In the genomic region with DNA sequence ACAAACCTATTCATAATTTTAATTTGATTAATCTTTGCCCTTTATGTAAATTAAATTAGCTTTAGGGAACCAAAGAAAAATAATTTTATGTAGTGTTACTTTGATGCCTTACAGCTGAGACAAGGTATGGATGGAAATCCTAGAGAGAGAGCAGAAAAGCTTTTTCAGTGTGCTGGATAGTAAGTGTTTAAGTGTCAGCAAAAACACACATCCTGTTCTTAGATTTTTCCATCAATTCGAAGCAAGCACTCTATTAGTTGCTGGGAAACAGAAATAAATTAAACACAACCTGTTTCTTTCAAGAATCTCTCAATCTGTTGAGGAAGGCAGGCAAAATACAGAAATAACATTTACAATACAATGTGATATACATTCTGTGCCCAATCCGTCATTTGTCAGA, we compare ENCODE assay signal across 24 cellular contexts.
"Had no signal": no experiment of that assay in that cellular context is flagged by ENCODE, and none has a peak within 500 bp of the region (broad histone marks: within the 10 kb centered on the region; RNA-seq: fewer than 3 reads in every experiment).

No MANE protein-coding gene starts in this region.

- H3K27ac Mint-ChIP-seq: effector memory CD8-positive, alpha-beta T cell; immature natural killer cell; memory B cell; mesothelial cell of epicardium; naive B cell; nephron; stimulated activated naive CD8-positive, alpha-beta T cell treated with anti-CD3 and anti-CD28 coated beads, Interleukin-15, amount 100 ng/mL, for 72 hours had no signal

- H3K36me3 ChIP-seq: prostate gland, right atrium auricular region, suprapubic skin, transverse colon, upper lobe of right lung, uterus had no signal

- H3K27ac ChIP-seq: prostate gland, right atrium auricular region, suprapubic skin, transverse colon, upper lobe of right lung, uterus had no signal

- H3K9me3 ChIP-seq: mucosa of descending colon, prostate gland, right atrium auricular region, suprapubic skin, transverse colon, upper lobe of right lung, uterus had no signal

- H3K4me1 ChIP-seq: prostate gland, right atrium auricular region, suprapubic skin, transverse colon, upper lobe of right lung, uterus had no signal

- DNase-seq: cortex of kidney; effector memory CD8-positive, alpha-beta T cell; hypothalamus; immature natural killer cell; mucosa of descending colon; naive B cell; nucleus accumbens; stimulated activated CD4-positive, alpha-beta T cell treated with anti-CD3 and anti-CD28 coated beads, Interleukin-12 subunit alpha, Interleukin-12 subunit beta, amount 100 ng/mL, for 4 hours; stimulated activated CD4-positive, alpha-beta T cell treated with anti-CD3 and anti-CD28 coated beads, Interleukin-1b, Interleukin-23, amount 100 ng/mL, for 48 hours; stimulated activated CD4-positive, alpha-beta T cell treated with anti-CD3 and anti-CD28 coated beads, Interleukin-4, amount 100 ng/mL, for 1 hour; stimulated activated CD8-positive, alpha-beta memory T cell treated with anti-CD3 and anti-CD28 coated beads, Interleukin-4, amount 100 ng/mL, for 48 hours; stimulated activated naive CD4-positive, alpha-beta T cell; stimulated activated naive CD8-positive, alpha-beta T cell treated with anti-CD3 and anti-CD28 coated beads, Interleukin-15, amount 100 ng/mL, for 72 hours; transverse colon; upper lobe of right lung; uterus had no signal

- H3K4me2 ChIP-seq: smooth muscle cell had no signal

- H3K4me3 Mint-ChIP-seq: effector memory CD8-positive, alpha-beta T cell; immature natural killer cell; memory B cell; mesothelial cell of epicardium; naive B cell; nephron; stimulated activated naive CD8-positive, alpha-beta T cell treated with anti-CD3 and anti-CD28 coated beads, Interleukin-15, amount 100 ng/mL, for 72 hours had no signal

- H3K4me3 ChIP-seq: lung, mucosa of descending colon, prostate gland, right atrium auricular region, smooth muscle cell, suprapubic skin, transverse colon, upper lobe of right lung, uterus had no signal

- H3K27me3 ChIP-seq: right atrium auricular region, suprapubic skin, transverse colon, upper lobe of right lung, uterus had no signal

- H3K9me3 Mint-ChIP-seq: memory B cell; mesothelial cell of epicardium; nephron; stimulated activated naive CD8-positive, alpha-beta T cell treated with anti-CD3 and anti-CD28 coated beads, Interleukin-15, amount 100 ng/mL, for 72 hours had no signal

- H3K27me3 Mint-ChIP-seq: effector memory CD8-positive, alpha-beta T cell; memory B cell; naive B cell; stimulated activated naive CD8-positive, alpha-beta T cell treated with anti-CD3 and anti-CD28 coated beads, Interleukin-15, amount 100 ng/mL, for 72 hours had no signal

- H3K4me1 Mint-ChIP-seq: immature natural killer cell; mesothelial cell of epicardium; naive B cell; nephron; stimulated activated naive CD8-positive, alpha-beta T cell treated with anti-CD3 and anti-CD28 coated beads, Interleukin-15, amount 100 ng/mL, for 72 hours had no signal

- H3K36me3 Mint-ChIP-seq: immature natural killer cell, memory B cell, mesothelial cell of epicardium, naive B cell had no signal
